ENCODE assay signal across 8 cellular contexts in the genomic region with DNA sequence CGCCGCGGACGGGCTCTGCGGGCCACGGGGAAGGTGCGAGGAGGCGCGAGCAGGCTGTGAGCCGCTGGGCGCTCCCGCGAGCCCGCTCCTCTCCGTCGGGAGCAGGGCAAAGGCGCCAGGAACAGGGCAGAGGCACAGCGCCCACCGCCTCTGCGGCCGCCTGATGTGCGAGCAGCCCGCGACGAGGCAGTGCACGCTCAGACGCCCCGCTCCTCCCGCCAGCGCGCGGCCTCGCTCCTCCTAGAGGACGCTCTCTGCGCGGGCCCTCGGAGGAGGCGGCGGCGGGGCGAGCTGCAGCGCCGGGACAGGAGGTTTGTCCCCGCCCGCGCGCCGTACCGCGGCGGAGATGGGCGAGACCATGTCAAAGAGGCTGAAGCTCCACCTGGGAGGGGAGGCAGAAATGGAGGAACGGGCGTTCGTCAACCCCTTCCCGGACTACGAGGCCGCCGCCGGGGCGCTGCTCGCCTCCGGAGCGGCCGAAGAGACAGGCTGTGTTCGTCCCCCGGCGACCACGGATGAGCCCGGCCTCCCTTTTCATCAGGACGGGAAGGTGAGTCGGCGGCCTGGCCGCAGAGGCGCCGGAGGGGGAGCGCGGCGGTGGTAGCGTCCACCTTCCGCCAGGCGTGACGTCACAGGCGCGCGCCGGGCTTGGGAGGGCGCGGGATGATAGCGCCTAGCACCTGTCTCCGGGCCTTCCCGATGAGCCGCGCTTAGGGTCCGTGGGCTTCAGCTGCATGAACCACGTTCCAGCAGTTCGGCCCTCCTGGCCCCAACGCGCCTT. TPM values are rescaled to one million over a fixed set of nuclear protein-coding genes. Genes with fewer than 3 reads are reported as not detected.
DNase-seq lines count a peak whose midpoint lies in the region; ATAC-seq and TF ChIP-seq lines count a peak whose summit lies in the region.

No MANE protein-coding gene starts in this region.

- BruUV-seq in IMR-90 (replicated peaks; lab: Mats Ljungman, UMichigan), result no TSS peak

- H2AK9ac ChIP-seq in IMR-90 (replicated peaks; ENCODE audit: low read depth, low read length, poor library complexity), result peak overlapping the region; percentile 68

- TF ChIP-seq CTCF in IMR-90 (conservative IDR thresholded peaks at IDR 0.05; ENCODE audit: low read depth, low read length), result peak; percentile 32

- peak overlapping the region; percentile 87 to 98 for H4K8ac ChIP-seq in IMR-90 (ENCODE audit: low read depth in 2 of 2, low read length in 2 of 2)

- CTCF ChIA-PET in IMR-90 (lab: Yijun Ruan, JAX), result interaction anchor here (0.9 to 1.5 kb wide), 3 partner anchors 9 to 50 kb away, joined by 3 read pairs; no protein-coding TSS in a partner anchor

- H3K27ac ChIP-seq in IMR-90 (ENCODE audit: insufficient read depth, low read length) (peak overlapping the region; percentile 96), esophagus (ENCODE audit: low read depth in 2 of 2, low read length in 1 of 2) (peak overlapping the region; percentile 93 to 98)

- 1% methylated on average over 45 of the region's 99 CpGs; no CpG with 5 or more reads in 1 of the 2 experiments for WGBS in IMR-90 (ENCODE audit: extremely low coverage in 2 of 2, insufficient read length in 1 of 2), 2 experiments
- WGBS in esophagus, 2 donors, result 0% methylated on average over 87 to 99 of the region's 99 CpGs

- ATAC-seq in GM21529 (IDR thresholded peaks at IDR 0.05; ENCODE audit: unreplicated experiment) (peak; percentile 78), IMR-90 (ENCODE audit: low read depth) (peak; percentile 93)

- H3K14ac ChIP-seq in IMR-90 (replicated peaks; ENCODE audit: low read depth, low read length), result peak overlapping the region; percentile 92

- H3K36me3 ChIP-seq in IMR-90 (ENCODE audit: control insufficient read depth, insufficient read depth, low read length) (no peaks in the 10 kb centered on the region), esophagus (ENCODE audit: control insufficient read depth in 2 of 2, insufficient read depth in 2 of 2, low read length in 1 of 2) (no peaks in the 10 kb centered on the region), mucosa of stomach (ENCODE audit: control insufficient read depth, insufficient read depth, low read length) (no peaks in the 10 kb centered on the region)

- H3K18ac ChIP-seq in IMR-90 (ENCODE audit: low read depth, low read length), result peak overlapping the region; percentile 66

- dilution Hi-C loops in IMR-90 (cut with HindIII; ENCODE audit: low sequenced_read_pairs, unreplicated experiment), result no loop called here

- H2AK5ac ChIP-seq in IMR-90 (ENCODE audit: low read depth, low read length), result no peak overlapping the region

- H3K4ac ChIP-seq in IMR-90 (ENCODE audit: low read depth, low read length), result peak overlapping the region; percentile 88

- H4K5ac ChIP-seq in IMR-90 (ENCODE audit: low read depth, low read length), result peak overlapping the region; percentile 95

- H2BK120ac ChIP-seq in IMR-90 (ENCODE audit: low read depth, low read length), result peak overlapping the region; percentile 95

- peak overlapping the region; percentile 41; the same call in 1 of the 2 replicates for H2BK20ac ChIP-seq in IMR-90 (ENCODE audit: low read depth, low read length)

- H3K4me1 ChIP-seq in IMR-90 (ENCODE audit: control insufficient read depth, insufficient read depth, low read length), result peaks cover 7% of the 10 kb centered on the region
- H3K4me1 ChIP-seq in esophagus (ENCODE audit: control insufficient read depth in 2 of 2, insufficient read depth in 2 of 2, low read length in 1 of 2), result peaks cover 0 to 5% of the 10 kb centered on the region in 2 donors
- peaks cover 7% of the 10 kb centered on the region for H3K4me1 ChIP-seq in mucosa of stomach (ENCODE audit: control insufficient read depth, insufficient read depth, low read length)

- no peaks in the 10 kb centered on the region for H4K20me1 ChIP-seq in IMR-90 (ENCODE audit: insufficient read depth, low read length)

- intact Hi-C loops in IMR-90 (cut with micrococcal nuclease), result loop anchor here (1.0 to 5.0 kb wide), 5 partner anchors 46 to 205 kb away; no protein-coding TSS in a partner anchor

- peak overlapping the region; percentile 98 for H2BK5ac ChIP-seq in IMR-90 (ENCODE audit: low read depth, low read length, poor library complexity, severe bottlenecking)

- H3K79me1 ChIP-seq in IMR-90 (ENCODE audit: low read depth in 1 of 2, low read length in 2 of 2), result peaks cover 14 to 34% of the 10 kb centered on the region in 2 experiments

- H4K91ac ChIP-seq in IMR-90 (ENCODE audit: insufficient read depth, low read depth, low read length), result peak overlapping the region; percentile 90

- peak overlapping the region; percentile 94 for H3K56ac ChIP-seq in IMR-90 (ENCODE audit: extremely low read depth, insufficient read depth, low read length)

- H2BK15ac ChIP-seq in IMR-90 (ENCODE audit: low read depth, low read length), result no peak overlapping the region; the same call in 2 of the 3 replicates

- POLR2A ChIA-PET in IMR-90 (lab: Charles Lee; ENCODE audit: unreplicated experiment), result interaction anchor here (0.6 kb wide), 1 partner anchor 279 kb away, joined by 3 read pairs; no protein-coding TSS in a partner anchor

- H3K4me2 ChIP-seq in IMR-90 (ENCODE audit: low read depth, low read length), result peak overlapping the region; percentile 99

- H3K23ac ChIP-seq in IMR-90 (ENCODE audit: low read depth, low read length), result peak overlapping the region; percentile 76; the same call in 1 of the 2 replicates

- in situ Hi-C loops in IMR-90 (cut with MboI; ENCODE audit: low sequenced_read_pairs), result no loop called here

- peak; percentile 88 for TF ChIP-seq POLR2A in IMR-90 (IDR thresholded peaks at IDR 0.05; ENCODE audit: low read depth, low read length)

- H3K9me3 ChIP-seq in IMR-90 (ENCODE audit: control insufficient read depth, insufficient read depth, low read length) (no peaks in the 10 kb centered on the region), esophagus (ENCODE audit: control insufficient read depth in 2 of 2, insufficient read depth in 1 of 2, low read depth in 1 of 2, low read length in 1 of 2) (no peaks in the 10 kb centered on the region), mucosa of stomach (ENCODE audit: control insufficient read depth, low read length) (no peaks in the 10 kb centered on the region)

- DNase-seq in DMS153 treated with DMSO at 0.1 percent for 48 hours (lab: John Stamatoyannopoulos, UW; ENCODE audit: unreplicated experiment) (peak; percentile 86), IMR-90 (peak; percentile 96), OCI-M1 (lab: John Stamatoyannopoulos, UW) (peak; percentile 91)
- DNase-seq in activated T-cell treated with anti-CD3 and anti-CD28 coated beads, Interleukin-2, amount 50 U/mL, for 1 hour, result peak; percentile 98
- peak; percentile 95 for DNase-seq in stimulated activated CD8-positive, alpha-beta memory T cell treated with anti-CD3 and anti-CD28 coated beads, Interleukin-4, amount 100 ng/mL, for 48 hours

- peaks cover 11% of the 10 kb centered on the region for H3K9me1 ChIP-seq in IMR-90 (ENCODE audit: insufficient read depth, low read length)

- H3K9ac ChIP-seq in IMR-90 (ENCODE audit: low read depth, low read length) (peak overlapping the region; percentile 89), mucosa of stomach (ENCODE audit: low read length) (peak overlapping the region; percentile 85)

- peak overlapping the region; percentile 91 for H3K4me3 ChIP-seq in IMR-90 (ENCODE audit: insufficient read depth, low read depth, low read length)
- H3K4me3 ChIP-seq in esophagus (ENCODE audit: low read depth in 1 of 2, low read length in 2 of 2), result peak overlapping the region; percentile 92 to 93
- H3K4me3 ChIP-seq in mucosa of stomach (ENCODE audit: low read length), result peak overlapping the region; percentile 98

- no peaks in the 10 kb centered on the region for H3K27me3 ChIP-seq in IMR-90 (ENCODE audit: control insufficient read depth, insufficient read depth, low read length)
- no peaks in the 10 kb centered on the region for H3K27me3 ChIP-seq in esophagus (ENCODE audit: control insufficient read depth in 1 of 2, insufficient read depth in 2 of 2, low read length in 2 of 2)
- H3K27me3 ChIP-seq in mucosa of stomach (ENCODE audit: control insufficient read depth, insufficient read depth, low read length), result no peaks in the 10 kb centered on the region

- H2AFZ ChIP-seq in IMR-90 (replicated peaks; ENCODE audit: low read length, poor library complexity), result peak overlapping the region; percentile 95

- peak; percentile 7; the same call in 1 of the 2 replicates for TF ChIP-seq RAD21 in IMR-90 (IDR thresholded peaks at IDR 0.05; ENCODE audit: low read length)

TF ChIP-seq in IMR-90, 13 proteins besides CTCF, POLR2A, EP300 and RAD21 (continues in another document):
- TF ChIP-seq, protein P1, sequence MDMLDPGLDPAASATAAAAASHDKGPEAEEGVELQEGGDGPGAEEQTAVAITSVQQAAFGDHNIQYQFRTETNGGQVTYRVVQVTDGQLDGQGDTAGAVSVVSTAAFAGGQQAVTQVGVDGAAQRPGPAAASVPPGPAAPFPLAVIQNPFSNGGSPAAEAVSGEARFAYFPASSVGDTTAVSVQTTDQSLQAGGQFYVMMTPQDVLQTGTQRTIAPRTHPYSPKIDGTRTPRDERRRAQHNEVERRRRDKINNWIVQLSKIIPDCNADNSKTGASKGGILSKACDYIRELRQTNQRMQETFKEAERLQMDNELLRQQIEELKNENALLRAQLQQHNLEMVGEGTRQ (IDR thresholded peaks at IDR 0.05; ENCODE audit: low read depth, low read length), result no peak
- TF ChIP-seq MAZ (IDR thresholded peaks at IDR 0.05; ENCODE audit: borderline replicate concordance, low read depth, low read length) (peak; percentile 79; the same call in 1 of the 2 replicates), BHLHE40 (IDR thresholded peaks at IDR 0.05; ENCODE audit: low read depth, low read length) (peak; percentile 92), CEBPB (IDR thresholded peaks at IDR 0.05; ENCODE audit: low read depth, low read length) (no peak), CHD1 (IDR thresholded peaks at IDR 0.05; ENCODE audit: low read depth, low read length) (peak; percentile 94; the same call in 1 of the 2 replicates), MXI1 (IDR thresholded peaks at IDR 0.05; ENCODE audit: borderline replicate concordance, low read depth, low read length) (0 out of 2 replicates have a peak, but pooled peaks have one; percentile 55)
- TF ChIP-seq, protein P2, sequence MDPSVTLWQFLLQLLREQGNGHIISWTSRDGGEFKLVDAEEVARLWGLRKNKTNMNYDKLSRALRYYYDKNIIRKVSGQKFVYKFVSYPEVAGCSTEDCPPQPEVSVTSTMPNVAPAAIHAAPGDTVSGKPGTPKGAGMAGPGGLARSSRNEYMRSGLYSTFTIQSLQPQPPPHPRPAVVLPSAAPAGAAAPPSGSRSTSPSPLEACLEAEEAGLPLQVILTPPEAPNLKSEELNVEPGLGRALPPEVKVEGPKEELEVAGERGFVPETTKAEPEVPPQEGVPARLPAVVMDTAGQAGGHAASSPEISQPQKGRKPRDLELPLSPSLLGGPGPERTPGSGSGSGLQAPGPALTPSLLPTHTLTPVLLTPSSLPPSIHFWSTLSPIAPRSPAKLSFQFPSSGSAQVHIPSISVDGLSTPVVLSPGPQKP (IDR thresholded peaks at IDR 0.05; ENCODE audit: borderline replicate concordance, low read depth, low read length), result no peak

RNA-seq across cellular contexts. Expression of a gene that starts 0.7 kb away (rescaled TPM):
- total RNA-seq in IMR-90 (2012; rRNA removed), result 17.9 and 20.0 TPM in 2 replicates
- 11.7 and 13.6 TPM in 2 replicates for polyA plus RNA-seq in IMR-90 (2012; rRNA removed)
- polyA plus RNA-seq in IMR-90 (2012; cell fraction: cytosol; rRNA removed), result 10.8 and 18.3 TPM in 2 replicates
- 12.2 and 25.0 TPM in 2 replicates for polyA plus RNA-seq in IMR-90 (2012; cell fraction: nucleus; rRNA removed; ENCODE audit: low replicate concordance)
- polyA plus RNA-seq in esophagus, result 10 to 100 TPM in 1 of 2 donors, 1 to 10 TPM in 1; 6.8 to 11.7 TPM

Comparison
In these comparisons a context has a peak if more than half of its experiments do, and no peak if none do; other contexts are left out.
1. Peak in every context shown above with its lines: DNase-seq, ATAC-seq, H3K4me3 ChIP-seq and H3K27ac ChIP-seq.